ENCODE assay signal across 18 cellular contexts in the genomic region with DNA sequence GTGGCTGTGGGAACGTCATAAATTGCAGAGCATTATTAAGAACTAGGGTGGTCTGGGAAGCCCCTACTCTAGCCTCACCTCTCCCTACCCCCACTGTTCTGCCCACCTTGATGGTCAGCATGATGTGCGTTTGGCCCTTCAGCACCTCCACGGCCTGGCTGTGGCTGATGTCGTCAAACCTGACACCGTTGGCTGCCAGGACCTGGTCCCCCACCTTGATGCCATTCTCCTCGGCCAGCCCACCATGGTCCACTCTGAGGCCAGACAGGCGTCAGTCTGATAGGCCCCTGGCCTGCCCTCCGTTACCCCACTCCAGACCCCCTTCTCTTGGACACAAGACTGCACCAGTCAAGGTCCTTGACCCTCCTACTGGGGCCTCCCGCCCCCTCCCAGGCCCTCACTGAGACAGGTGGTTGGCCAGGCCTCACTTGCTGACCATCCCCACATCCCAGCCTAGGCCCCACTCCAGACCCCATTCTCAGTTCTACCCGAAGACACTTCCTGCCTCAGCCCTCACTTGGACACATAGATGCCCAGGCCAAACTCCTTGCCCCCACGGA. TPM values are rescaled to one million over a fixed set of nuclear protein-coding genes. Genes with fewer than 3 reads are reported as not detected.
A peak's percentile ranks its signal among the peaks of the same experiment; 100 is the strongest.
DNase-seq lines count a peak whose midpoint lies in the region; ATAC-seq and TF ChIP-seq lines count a peak whose summit lies in the region.
"Had no signal": no experiment of that assay in that cellular context is flagged by ENCODE, and none has a peak within 500 bp of the region (broad histone marks: within the 10 kb centered on the region; RNA-seq: fewer than 3 reads in every experiment).

No MANE protein-coding gene starts in this region.

- no peaks in the 10 kb centered on the region; a peak in 1 of 22 replicates for H3K27me3 ChIP-seq in BLaER1 treated with 17β-estradiol and CSF1 and Interleukin-3, amounts not matched to agents 10 nM and 100 nM
- peaks cover 10 to 56% (median 31%) of the 10 kb centered on the region in 3 experiments for H3K27me3 ChIP-seq in neuronal stem cell (ENCODE audit: control insufficient read depth in 3 of 3, insufficient read depth in 3 of 3, low read depth in 1 of 3, low read length in 3 of 3)
- H3K27me3 ChIP-seq in upper lobe of right lung: peaks cover 16% of the 10 kb centered on the region

- no peak overlapping the region for H2BK15ac ChIP-seq in neuronal stem cell (ENCODE audit: low read length)

- no peak overlapping the region for H3K4me3 Mint-ChIP-seq in chondrocyte (ENCODE audit: unreplicated experiment)
- H3K4me3 Mint-ChIP-seq: CD4-positive, CD25-positive, alpha-beta regulatory T cell; CD8-positive, alpha-beta memory T cell; H9 had no signal

- H3K36me3 Mint-ChIP-seq in chondrocyte (ENCODE audit: low read depth): no peaks in the 10 kb centered on the region
- H3K36me3 Mint-ChIP-seq: CD4-positive, CD25-positive, alpha-beta regulatory T cell; CD8-positive, alpha-beta memory T cell had no signal

- no peak overlapping the region for H3K4me3 ChIP-seq in BLaER1 treated with 17β-estradiol and CSF1 and Interleukin-3, amounts not matched to agents 10 nM and 100 nM
- H3K4me3 ChIP-seq in neuronal stem cell (ENCODE audit: low read length in 2 of 2) (peak overlapping the region in 1 of 2 donors; percentile 36), upper lobe of right lung (no peak overlapping the region)

- TF ChIP-seq CTCF in chondrocyte (IDR thresholded peaks at IDR 0.05): no peak
- TF ChIP-seq CTCF in upper lobe of right lung (IDR thresholded peaks at IDR 0.05): no peak

- H3K27me3 Mint-ChIP-seq in chondrocyte (ENCODE audit: low read depth): peaks cover 1% of the 10 kb centered on the region

- H3K4me2 ChIP-seq in BLaER1 treated with 17β-estradiol and CSF1 and Interleukin-3, amounts not matched to agents 10 nM and 100 nM: peak overlapping the region in 9 of 11 experiments; percentile 12 to 91 (median 50); a peak in 17 of 22 replicates
- H3K4me2 ChIP-seq in neuronal stem cell (ENCODE audit: insufficient read depth, low read length, poor library complexity, severe bottlenecking): no peak overlapping the region
- H3K4me2 ChIP-seq: KMS-11 had no signal

- no peak overlapping the region for H3K18ac ChIP-seq in neuronal stem cell (ENCODE audit: low read length)

- no peak overlapping the region for H2BK5ac ChIP-seq in neuronal stem cell (ENCODE audit: low read length)

- no peak overlapping the region for H2AFZ ChIP-seq in neuronal stem cell (ENCODE audit: low read length)

- DNase-seq in chondrocyte (ENCODE audit: low spot score) (peak; percentile 68), neuronal stem cell (ENCODE audit: low spot score) (no peak), upper lobe of right lung (peak; percentile 57)
- DNase-seq: AML-193; C1 segment of cervical spinal cord; Caco-2; CD4-positive, CD25-positive, alpha-beta regulatory T cell; CD8-positive, alpha-beta memory T cell; DMS79; GDM1; GOT3; H9 had no signal

- ATAC-seq in upper lobe of right lung: no peak
- no peak for ATAC-seq in HG03108 (IDR thresholded peaks at IDR 0.05; ENCODE audit: unreplicated experiment)
- ATAC-seq in GM18511 (IDR thresholded peaks at IDR 0.05; ENCODE audit: unreplicated experiment): no peak
- no peak for ATAC-seq in HG03045 (IDR thresholded peaks at IDR 0.05; ENCODE audit: unreplicated experiment)

- H3K27ac ChIP-seq in BLaER1 treated with 17β-estradiol and CSF1 and Interleukin-3, amounts not matched to agents 10 nM and 100 nM: no peak overlapping the region
- no peak overlapping the region for H3K27ac ChIP-seq in neuronal stem cell (replicated peaks; ENCODE audit: low read length)
- no peak overlapping the region for H3K27ac ChIP-seq in upper lobe of right lung
- H3K27ac ChIP-seq: HL-60, KMS-11 had no signal

- H4K8ac ChIP-seq in neuronal stem cell (ENCODE audit: low read depth, low read length): no peak overlapping the region

- peak overlapping the region; percentile 58 for H2AK5ac ChIP-seq in neuronal stem cell (ENCODE audit: low read depth, low read length)

- H3K9me3 Mint-ChIP-seq in chondrocyte (ENCODE audit: low read depth): no peaks in the 10 kb centered on the region
- H3K9me3 Mint-ChIP-seq: CD8-positive, alpha-beta memory T cell; H9 had no signal

- peak overlapping the region; percentile 25 for H3K14ac ChIP-seq in neuronal stem cell (ENCODE audit: low read length)

- no peak overlapping the region for H3K23ac ChIP-seq in neuronal stem cell (ENCODE audit: low read depth, low read length, poor library complexity)

- H3K4me1 Mint-ChIP-seq in chondrocyte (ENCODE audit: low read depth): peaks cover 5% of the 10 kb centered on the region

- H3K27ac Mint-ChIP-seq in chondrocyte (ENCODE audit: unreplicated experiment): no peak overlapping the region
- H3K27ac Mint-ChIP-seq: CD4-positive, CD25-positive, alpha-beta regulatory T cell; CD8-positive, alpha-beta memory T cell; H9 had no signal

- H2BK120ac ChIP-seq in neuronal stem cell (ENCODE audit: low read depth, low read length): no peak overlapping the region

- H2BK12ac ChIP-seq in neuronal stem cell (ENCODE audit: low read length): no peak overlapping the region

- H3K79me1 ChIP-seq in neuronal stem cell (ENCODE audit: low read depth, low read length): peaks cover 1% of the 10 kb centered on the region

- H3K36me3 ChIP-seq in BLaER1 treated with 17β-estradiol and CSF1 and Interleukin-3, amounts not matched to agents 10 nM and 100 nM: no peaks in the 10 kb centered on the region
- H3K36me3 ChIP-seq in neuronal stem cell (replicated peaks in 1 of 2; ENCODE audit: control insufficient read depth in 2 of 2, insufficient read depth in 2 of 2, low read length in 2 of 2) (no peaks in the 10 kb centered on the region), upper lobe of right lung (no peaks in the 10 kb centered on the region)

- WGBS in neuronal stem cell (ENCODE audit: extremely low coverage in 2 of 2, insufficient read length in 2 of 2, insufficient replicate concordance in 1 of 2), 2 donors: no CpG with 5 or more reads among the region's 11 CpGs

- no peak overlapping the region for H4K91ac ChIP-seq in neuronal stem cell (ENCODE audit: low read depth, low read length, poor library complexity)

- H3K9ac ChIP-seq in BLaER1 treated with 17β-estradiol and CSF1 and Interleukin-3, amounts not matched to agents 10 nM and 100 nM: no peak overlapping the region
- no peak overlapping the region for H3K9ac ChIP-seq in neuronal stem cell (ENCODE audit: low read depth, low read length, poor library complexity)
- H3K9ac ChIP-seq: KMS-11 had no signal

- peaks cover 52 to 66% (median 61%) of the 10 kb centered on the region in 10 experiments for H3K4me1 ChIP-seq in BLaER1 treated with 17β-estradiol and CSF1 and Interleukin-3, amounts not matched to agents 10 nM and 100 nM
- H3K4me1 ChIP-seq in neuronal stem cell (ENCODE audit: control insufficient read depth in 2 of 2, insufficient read depth in 1 of 2, low read depth in 1 of 2, low read length in 2 of 2) (peaks cover 4 to 5% of the 10 kb centered on the region in 2 donors), upper lobe of right lung (peaks cover 4% of the 10 kb centered on the region)

- H3K4ac ChIP-seq in neuronal stem cell (ENCODE audit: low read length): no peak overlapping the region

- intact Hi-C loops in upper lobe of right lung (cut with DNase I): no loop called here

- H3K9me3 ChIP-seq in BLaER1 treated with 17β-estradiol and CSF1 and Interleukin-3, amounts not matched to agents 10 nM and 100 nM (replicated peaks in 1 of 11): no peaks in the 10 kb centered on the region
- no peaks in the 10 kb centered on the region for H3K9me3 ChIP-seq in neuronal stem cell (replicated peaks in 1 of 2; ENCODE audit: control insufficient read depth in 2 of 2, insufficient read depth in 1 of 2, low read depth in 1 of 2, low read length in 2 of 2)
- no peaks in the 10 kb centered on the region for H3K9me3 ChIP-seq in upper lobe of right lung
- H3K9me3 ChIP-seq: Caco-2 had no signal

- no peaks in the 10 kb centered on the region; a peak in 1 of 22 replicates for H4K20me1 ChIP-seq in BLaER1 treated with 17β-estradiol and CSF1 and Interleukin-3, amounts not matched to agents 10 nM and 100 nM

RNA-seq across cellular contexts. Expression of gene PDZD7, which starts 9.2 kb away (rescaled TPM):
- 1.4 to 1.8 TPM (median 1.7 TPM) in 3 replicates for total RNA-seq in chondrocyte
- 0.29 TPM for polyA plus RNA-seq in neuronal stem cell (2013, experiment 1 of 2)
- polyA plus RNA-seq in neuronal stem cell (2013, experiment 2 of 2): 0.33 TPM
- 1.6 TPM for total RNA-seq in upper lobe of right lung

RNA-seq across cellular contexts. Expression of gene SFXN3, which starts 9.3 kb away (rescaled TPM):
- 92.4 to 101 TPM (median 96.9 TPM) in 3 replicates for total RNA-seq in chondrocyte
- 0.06 TPM for polyA plus RNA-seq in neuronal stem cell (2013, experiment 1 of 2)
- 0.11 TPM for polyA plus RNA-seq in neuronal stem cell (2013, experiment 2 of 2)
- total RNA-seq in upper lobe of right lung: 49.2 TPM

RNA-seq across cellular contexts. Expression of gene LZTS2, which starts 22.2 kb away (rescaled TPM):
- 58.9 to 80.7 TPM (median 79.4 TPM) in 3 replicates for total RNA-seq in chondrocyte
- 75.1 TPM for polyA plus RNA-seq in neuronal stem cell (2013, experiment 1 of 2)
- polyA plus RNA-seq in neuronal stem cell (2013, experiment 2 of 2): 76.2 TPM
- total RNA-seq in upper lobe of right lung: 50.0 TPM

RNA-seq across cellular contexts. Expression of gene TWNK, which starts 34.4 kb away (rescaled TPM):
- total RNA-seq in chondrocyte (4.8 to 6.6 TPM (median 5.4 TPM) in 3 replicates), upper lobe of right lung (6.5 TPM)
- 7.5 TPM for polyA plus RNA-seq in neuronal stem cell (2013, experiment 1 of 2)
- 7.0 TPM for polyA plus RNA-seq in neuronal stem cell (2013, experiment 2 of 2)

RNA-seq across cellular contexts. Expression of gene MRPL43, which starts 34.5 kb away (rescaled TPM):
- total RNA-seq in chondrocyte (54.0 to 74.1 TPM (median 57.3 TPM) in 3 replicates), upper lobe of right lung (60.5 TPM)
- 72.6 TPM for polyA plus RNA-seq in neuronal stem cell (2013, experiment 1 of 2)
- polyA plus RNA-seq in neuronal stem cell (2013, experiment 2 of 2): 69.4 TPM
